8 cellular contexts compared by ENCODE assay signal in the genomic region with DNA sequence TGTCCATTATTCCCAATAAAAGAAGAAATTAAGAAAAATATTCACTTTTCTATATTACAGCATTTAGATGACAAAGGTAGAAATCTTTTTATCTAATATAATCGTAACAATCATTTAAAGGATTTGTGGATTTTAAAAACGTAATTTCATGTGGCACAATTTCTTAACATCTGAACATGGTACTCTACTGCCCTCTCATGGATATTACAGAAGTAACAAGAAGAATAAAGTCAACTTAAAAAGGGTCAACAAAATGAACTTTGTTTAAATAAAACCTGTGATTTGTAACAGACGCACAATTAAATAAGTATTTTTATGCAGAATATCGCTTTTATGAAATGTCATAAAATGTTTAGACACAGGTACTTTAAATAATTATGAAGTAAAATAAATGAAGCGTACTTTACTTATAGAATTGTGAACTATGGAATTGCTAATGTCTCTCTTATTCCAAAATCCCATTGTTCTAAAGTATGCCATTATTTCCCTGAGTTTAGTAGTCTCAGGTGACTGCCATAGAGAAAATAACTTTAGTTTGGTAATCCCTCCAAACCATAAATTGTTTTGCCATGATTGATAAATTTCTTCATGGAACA.
A peak's percentile ranks its signal among the peaks of the same experiment; 100 is the strongest.
DNase-seq lines count a peak whose midpoint lies in the region; ATAC-seq, FAIRE-seq and TF ChIP-seq lines count a peak whose summit lies in the region.

No MANE protein-coding gene starts in this region.

- no peaks in the 10 kb centered on the region for H3K9me3 Mint-ChIP-seq in activated CD4-positive, alpha-beta T cell treated with anti-CD3 and anti-CD28 coated beads for 36 hours (ENCODE audit: low read depth)
- H3K9me3 Mint-ChIP-seq in activated naive CD8-positive, alpha-beta T cell treated with anti-CD3 and anti-CD28 coated beads, Interleukin-2, amount 50 U/mL, for 24 hours, result no peaks in the 10 kb centered on the region

- no peak overlapping the region for H3K27ac Mint-ChIP-seq in activated CD4-positive, alpha-beta T cell treated with anti-CD3 and anti-CD28 coated beads for 36 hours
- H3K27ac Mint-ChIP-seq in activated naive CD8-positive, alpha-beta T cell treated with anti-CD3 and anti-CD28 coated beads, Interleukin-2, amount 50 U/mL, for 24 hours, result no peak overlapping the region

- peak; percentile 63 for TF ChIP-seq CTCF in A549 (IDR thresholded peaks at IDR 0.05)
- TF ChIP-seq CTCF in Peyer's patch (IDR thresholded peaks at IDR 0.05), result peak in 5 of 6 experiments; percentile 11 to 53 (median 44)
- TF ChIP-seq CTCF in smooth muscle cell (IDR thresholded peaks at IDR 0.05; ENCODE audit: borderline replicate concordance, insufficient read depth, poor library complexity, severe bottlenecking), result peak; percentile 66

- WGBS in A549 (ENCODE audit: missing lambda C conversion rate), result 3% methylated on average over 5 of the region's 5 CpGs
- 21 to 22% methylated on average over 5 of the region's 5 CpGs for WGBS in GM23248 (ENCODE audit: low coverage in 1 of 2, low lambda C conversion rate in 2 of 2, missing lambda C conversion rate in 2 of 2), 2 experiments
- WGBS in smooth muscle cell (ENCODE audit: low lambda C conversion rate), result 30% methylated on average over 5 of the region's 5 CpGs

- POLR2A ChIA-PET in A549 (lab: Yijun Ruan, JAX), result no interaction called here
- POLR2A ChIA-PET in activated CD4-positive, alpha-beta T cell treated with anti-CD3 and anti-CD28 coated beads for 36 hours (lab: Charles Lee), result no interaction called here

- no peak overlapping the region for H2AFZ ChIP-seq in GM23248
- no peak overlapping the region for H2AFZ ChIP-seq in smooth muscle cell (ENCODE audit: low read depth)

- intact Hi-C loops in activated CD4-positive, alpha-beta T cell treated with anti-CD3 and anti-CD28 coated beads for 36 hours (cut with DNase I, micrococcal nuclease), result loop anchor here in 1 of 2 experiments (2.0 kb wide), 2 partner anchors 1605 to 1777 kb away; no protein-coding TSS in a partner anchor

- no peak for TF ChIP-seq EP300 in A549 (IDR thresholded peaks at IDR 0.05)

- peak in 1 of 2 experiments; percentile 53 for DNase-seq in A549 (ENCODE audit: low read depth in 1 of 2, low spot score in 1 of 2)
- peak; percentile 61 for DNase-seq in GM23248
- no peak for DNase-seq in Peyer's patch
- DNase-seq in fibroblast of peridontal ligament (ENCODE audit: extremely low read depth), result peak; percentile 85
- no peak for DNase-seq in smooth muscle cell (lab: John Stamatoyannopoulos, UW; ENCODE audit: unreplicated experiment)
- DNase-seq in activated CD4-positive, alpha-beta T cell treated with anti-CD3 and anti-CD28 coated beads for 36 hours, result no peak
- no peak for DNase-seq in activated naive CD8-positive, alpha-beta T cell treated with anti-CD3 and anti-CD28 coated beads, Interleukin-2, amount 50 U/mL, for 24 hours

- TF ChIP-seq POLR2A in A549 (IDR thresholded peaks at IDR 0.05; ENCODE audit: low read length) (no peak), Peyer's patch (IDR thresholded peaks at IDR 0.05) (no peak)

- no peak overlapping the region for H3K4me3 ChIP-seq in A549
- H3K4me3 ChIP-seq in GM23248, result no peak overlapping the region
- no peak overlapping the region for H3K4me3 ChIP-seq in Peyer's patch
- no peak overlapping the region for H3K4me3 ChIP-seq in smooth muscle cell

- no peak overlapping the region for H3K4me2 ChIP-seq in A549
- no peak overlapping the region for H3K4me2 ChIP-seq in GM23248 (ENCODE audit: unreplicated experiment)
- H3K4me2 ChIP-seq in smooth muscle cell, result no peak overlapping the region

- FAIRE-seq in A549 (lab: Jason Lieb, UNC), result peak; percentile 96

- no peaks in the 10 kb centered on the region for H3K27me3 Mint-ChIP-seq in activated CD4-positive, alpha-beta T cell treated with anti-CD3 and anti-CD28 coated beads for 36 hours
- H3K27me3 Mint-ChIP-seq in activated naive CD8-positive, alpha-beta T cell treated with anti-CD3 and anti-CD28 coated beads, Interleukin-2, amount 50 U/mL, for 24 hours, result no peaks in the 10 kb centered on the region

- H3K27me3 ChIP-seq in GM23248 (replicated peaks; ENCODE audit: insufficient read depth) (no peaks in the 10 kb centered on the region), Peyer's patch (no peaks in the 10 kb centered on the region), smooth muscle cell (ENCODE audit: low read depth) (no peaks in the 10 kb centered on the region)

- no peaks in the 10 kb centered on the region for H3K9me3 ChIP-seq in A549
- H3K9me3 ChIP-seq in GM23248 (ENCODE audit: low read depth), result no peaks in the 10 kb centered on the region
- H3K9me3 ChIP-seq in Peyer's patch, result no peaks in the 10 kb centered on the region
- no peaks in the 10 kb centered on the region for H3K9me3 ChIP-seq in smooth muscle cell (replicated peaks; ENCODE audit: low read depth)

- no peaks in the 10 kb centered on the region for H3K4me1 Mint-ChIP-seq in activated CD4-positive, alpha-beta T cell treated with anti-CD3 and anti-CD28 coated beads for 36 hours
- no peaks in the 10 kb centered on the region for H3K4me1 Mint-ChIP-seq in activated naive CD8-positive, alpha-beta T cell treated with anti-CD3 and anti-CD28 coated beads, Interleukin-2, amount 50 U/mL, for 24 hours

- no peaks in the 10 kb centered on the region for H3F3A ChIP-seq in GM23248 (ENCODE audit: insufficient read depth)
- H3F3A ChIP-seq in smooth muscle cell (ENCODE audit: low read depth), result no peaks in the 10 kb centered on the region

- no peaks in the 10 kb centered on the region for H3K9me2 ChIP-seq in GM23248 (ENCODE audit: insufficient read depth)

- H3K79me2 ChIP-seq in GM23248 (ENCODE audit: insufficient read depth), result no peaks in the 10 kb centered on the region
- H3K79me2 ChIP-seq in smooth muscle cell (ENCODE audit: low read depth), result no peaks in the 10 kb centered on the region

- peak; percentile 70 to 77 for TF ChIP-seq RAD21 in A549 (conservative IDR thresholded peaks at IDR 0.05 in 1 of 2, IDR thresholded peaks at IDR 0.05 in 1 of 2)

- in situ Hi-C loops in GM23248 (cut with MboI), result loop anchor here (25.0 kb wide), 1 partner anchor 1606 kb away; no protein-coding TSS in a partner anchor

- no peak overlapping the region for H3K27ac ChIP-seq in A549
- no peak overlapping the region for H3K27ac ChIP-seq in GM23248
- H3K27ac ChIP-seq in Peyer's patch, result no peak overlapping the region
- H3K27ac ChIP-seq in smooth muscle cell (ENCODE audit: low read depth), result no peak overlapping the region

- H4K20me1 ChIP-seq in GM23248 (ENCODE audit: insufficient read depth) (no peaks in the 10 kb centered on the region), smooth muscle cell (ENCODE audit: low read depth) (no peaks in the 10 kb centered on the region)

- H3K4me1 ChIP-seq in A549 (no peaks in the 10 kb centered on the region), GM23248 (ENCODE audit: insufficient read depth) (no peaks in the 10 kb centered on the region), Peyer's patch (no peaks in the 10 kb centered on the region), smooth muscle cell (ENCODE audit: low read depth) (no peaks in the 10 kb centered on the region)

- H3K9ac ChIP-seq in GM23248, result no peak overlapping the region
- no peak overlapping the region for H3K9ac ChIP-seq in smooth muscle cell (ENCODE audit: low read depth)

- CTCF ChIA-PET in A549 (lab: Yijun Ruan, JAX), result no interaction called here
- CTCF ChIA-PET in activated CD4-positive, alpha-beta T cell treated with anti-CD3 and anti-CD28 coated beads for 36 hours (lab: Charles Lee), result interaction anchor here (0.5 kb wide), 1 partner anchor 254 kb away, joined by 3 read pairs; no protein-coding TSS in a partner anchor

- no peaks in the 10 kb centered on the region for H3K36me3 Mint-ChIP-seq in activated CD4-positive, alpha-beta T cell treated with anti-CD3 and anti-CD28 coated beads for 36 hours (ENCODE audit: low read depth)
- no peaks in the 10 kb centered on the region for H3K36me3 Mint-ChIP-seq in activated naive CD8-positive, alpha-beta T cell treated with anti-CD3 and anti-CD28 coated beads, Interleukin-2, amount 50 U/mL, for 24 hours (ENCODE audit: low read depth)

- no peaks in the 10 kb centered on the region for H3K36me3 ChIP-seq in GM23248 (ENCODE audit: low read depth)
- H3K36me3 ChIP-seq in Peyer's patch, result no peaks in the 10 kb centered on the region
- no peaks in the 10 kb centered on the region for H3K36me3 ChIP-seq in smooth muscle cell (ENCODE audit: low read depth)

- ATAC-seq in A549 (no peak), HG03342 (IDR thresholded peaks at IDR 0.05; ENCODE audit: unreplicated experiment) (no peak)
- no peak for ATAC-seq in activated CD4-positive, alpha-beta T cell treated with anti-CD3 and anti-CD28 coated beads for 36 hours
- ATAC-seq in activated naive CD8-positive, alpha-beta T cell treated with anti-CD3 and anti-CD28 coated beads, Interleukin-2, amount 50 U/mL, for 24 hours, result no peak

- no peak overlapping the region for H3K4me3 Mint-ChIP-seq in activated CD4-positive, alpha-beta T cell treated with anti-CD3 and anti-CD28 coated beads for 36 hours
- no peak overlapping the region for H3K4me3 Mint-ChIP-seq in activated naive CD8-positive, alpha-beta T cell treated with anti-CD3 and anti-CD28 coated beads, Interleukin-2, amount 50 U/mL, for 24 hours

TF ChIP-seq in A549, 52 proteins besides CTCF, POLR2A, EP300 and RAD21:
- TF ChIP-seq FOXS1 (CRISPR knock-in tag; IDR thresholded peaks at IDR 0.05) (no peak), SMC3 (IDR thresholded peaks at IDR 0.05) (peak; percentile 58)
TF ChIP-seq in A549: peak in this region for 1.

Comparison
In these comparisons a context has a peak if more than half of its experiments do, and no peak if none do; other contexts are left out.
1. DNase-seq: peak in GM23248 (single experiment) and fibroblast of peridontal ligament (single experiment); none in Peyer's patch (0 of 3), smooth muscle cell (single experiment), activated CD4-positive, alpha-beta T cell treated with anti-CD3 and anti-CD28 coated beads for 36 hours (single experiment) and activated naive CD8-positive, alpha-beta T cell treated with anti-CD3 and anti-CD28 coated beads, Interleukin-2, amount 50 U/mL, for 24 hours (single experiment).
2. Peak in every context shown above with its lines, with median percentiles within 50 percentile points of each other: CTCF ChIP-seq.